Comparison of ENCODE assay signal across 13 cellular contexts in genomic region chr7:143245123-143245522, GRCh38. TPM values are rescaled to one million over a fixed set of nuclear protein-coding genes. Genes with fewer than 3 reads are reported as not detected.
DNase-seq lines count a peak whose midpoint lies in the region; ATAC-seq, FAIRE-seq and TF ChIP-seq lines count a peak whose summit lies in the region.
"Had no signal": no experiment of that assay in that cellular context is flagged by ENCODE, and none has a peak within 500 bp of the region (broad histone marks: within the 10 kb centered on the region; RNA-seq: fewer than 3 reads in every experiment).

No MANE protein-coding gene starts in this region.

- POLR2A ChIA-PET in naive thymus-derived CD4-positive, alpha-beta T cell (lab: Charles Lee), result interaction anchor here (0.7 to 2.0 kb wide), 8 partner anchors 10 to 163 kb away, joined by 3 to 9 read pairs (median 6); partner anchors contain the start of genes CASP2, EPHA1 and GSTK1

- no peaks in the 10 kb centered on the region for H3K36me3 ChIP-seq in naive thymus-derived CD4-positive, alpha-beta T cell (ENCODE audit: control insufficient read depth in 2 of 3, insufficient read depth in 3 of 3, low read length in 3 of 3)

- peak; percentile 70 for DNase-seq in NOMO-1 treated with DMSO at 0.1 percent for 48 hours (lab: John Stamatoyannopoulos, UW; ENCODE audit: unreplicated experiment)
- no peak for DNase-seq in NOMO-1 treated with dmso at 0.1 percent for 144 hours (lab: John Stamatoyannopoulos, UW; ENCODE audit: unreplicated experiment)
- peak; percentile 61 for DNase-seq in MV-4-11 (lab: John Stamatoyannopoulos, UW)
- peak; percentile 30 for DNase-seq in astrocyte of the spinal cord (ENCODE audit: low read depth, low spot score)
- DNase-seq in naive thymus-derived CD4-positive, alpha-beta T cell, result no peak
- DNase-seq in NCI-H526 (lab: John Stamatoyannopoulos, UW), result no peak
- DNase-seq in RCC 7860 (ENCODE audit: low spot score), result no peak
- no peak for DNase-seq in COLO668 (lab: John Stamatoyannopoulos, UW; ENCODE audit: unreplicated experiment)
- DNase-seq: NCI-H446 treated with DMSO at 0.1 percent for 48 hours, occipital lobe, trophoblast cell had no signal

- H3K36me3 Mint-ChIP-seq in naive thymus-derived CD4-positive, alpha-beta T cell, result peaks cover 0 to 45% (median 11%) of the 10 kb centered on the region in 5 donors

- H3K4me1 ChIP-seq in naive thymus-derived CD4-positive, alpha-beta T cell (ENCODE audit: control insufficient read depth in 2 of 2, insufficient read depth in 2 of 2, low read length in 2 of 2), result peaks cover 34 to 36% of the 10 kb centered on the region in 2 donors

- ATAC-seq in naive thymus-derived CD4-positive, alpha-beta T cell, result peak; percentile 41

- no peak overlapping the region for H3K4me3 ChIP-seq in astrocyte of the spinal cord (ENCODE audit: low read depth, low read length)
- no peak overlapping the region for H3K4me3 ChIP-seq in naive thymus-derived CD4-positive, alpha-beta T cell (ENCODE audit: low read length)

- intact Hi-C loops in naive thymus-derived CD4-positive, alpha-beta T cell (cut with micrococcal nuclease), result no loop called here

- in situ Hi-C loops in astrocyte of the spinal cord (cut with HindIII; ENCODE audit: low sequenced_read_pairs), result no loop called here

- TF ChIP-seq CTCF in astrocyte of the spinal cord (IDR thresholded peaks at IDR 0.05; ENCODE audit: low read depth, low read length), result no peak

- H3K4me1 Mint-ChIP-seq in naive thymus-derived CD4-positive, alpha-beta T cell, result peaks cover 41 to 93% (median 78%) of the 10 kb centered on the region in 7 donors

- H3K27ac ChIP-seq in naive thymus-derived CD4-positive, alpha-beta T cell (ENCODE audit: low read depth, low read length), result no peak overlapping the region

- H3K27me3 Mint-ChIP-seq in naive thymus-derived CD4-positive, alpha-beta T cell, result peaks cover 0 to 3% (median 0%) of the 10 kb centered on the region in 5 donors

- no peak for FAIRE-seq in RCC 7860 (lab: Jason Lieb, UNC)

- H3K9me3 Mint-ChIP-seq in naive thymus-derived CD4-positive, alpha-beta T cell, result peaks cover 6 to 24% (median 14%) of the 10 kb centered on the region in 11 donors

- CTCF ChIA-PET in naive thymus-derived CD4-positive, alpha-beta T cell (lab: Charles Lee), result interaction anchor here (0.6 to 1.5 kb wide), 7 partner anchors 10 to 174 kb away, joined by 3 to 10 read pairs (median 4); partner anchors contain the start of genes CASP2 and GSTK1

- peak overlapping the region in 8 of 9 donors; percentile 16 to 89 (median 70) for H3K27ac Mint-ChIP-seq in naive thymus-derived CD4-positive, alpha-beta T cell

- peaks cover 0 to 4% (median 0%) of the 10 kb centered on the region in 3 experiments for H3K9me3 ChIP-seq in naive thymus-derived CD4-positive, alpha-beta T cell (ENCODE audit: control insufficient read depth in 2 of 3, low read length in 3 of 3)

- no peaks in the 10 kb centered on the region for H3K27me3 ChIP-seq in naive thymus-derived CD4-positive, alpha-beta T cell (ENCODE audit: control insufficient read depth in 2 of 2, insufficient read depth in 2 of 2, low read length in 2 of 2)

- H3K4me3 Mint-ChIP-seq in naive thymus-derived CD4-positive, alpha-beta T cell, result peak overlapping the region; percentile 18 to 72 (median 48)

RNA-seq across cellular contexts. Expression of gene GSTK1, which starts 18.1 kb away (rescaled TPM):
- total RNA-seq in naive thymus-derived CD4-positive, alpha-beta T cell, result 100 to 1,000 TPM; 253 to 385 (median 311) TPM
- polyA plus RNA-seq in naive thymus-derived CD4-positive, alpha-beta T cell, result 100 to 1,000 TPM; 398 to 470 TPM

RNA-seq across cellular contexts. Expression of gene TAS2R40, which starts 23.3 kb away (rescaled TPM):
- not detected for total RNA-seq in naive thymus-derived CD4-positive, alpha-beta T cell
- polyA plus RNA-seq in naive thymus-derived CD4-positive, alpha-beta T cell, result not detected
- total RNA-seq: kidney epithelial cell; occipital lobe; T-helper 1 cell treated with Interleukin-12 subunit alpha and Interleukin-12 subunit beta and Interleukin-4 antibody, amounts not matched to agents 30 ng/mL and 1 ng/mL, for 36 hours had no signal

RNA-seq across cellular contexts. Expression of gene TMEM139, which starts 39.6 kb away (rescaled TPM):
- total RNA-seq in naive thymus-derived CD4-positive, alpha-beta T cell, result under 1 TPM in 4 of 5 experiments, not detected in 1; 0.32 to 0.62 (median 0.51) TPM
- polyA plus RNA-seq in naive thymus-derived CD4-positive, alpha-beta T cell, result under 1 TPM; 0.46 TPM

RNA-seq across cellular contexts. Expression of gene CASP2, which starts 43.0 kb away (rescaled TPM):
- total RNA-seq in naive thymus-derived CD4-positive, alpha-beta T cell, result 10 to 100 TPM; 29.6 to 97.7 (median 69.1) TPM
- 10 to 100 TPM; 14.4 to 24.4 TPM for polyA plus RNA-seq in naive thymus-derived CD4-positive, alpha-beta T cell

Comparison
In these comparisons a context has a peak if more than half of its experiments do, and no peak if none do; other contexts are left out.
1. DNase-seq: peak in NOMO-1 treated with DMSO at 0.1 percent for 48 hours (single experiment), MV-4-11 (single experiment) and astrocyte of the spinal cord (single experiment); none in NOMO-1 treated with dmso at 0.1 percent for 144 hours (single experiment), naive thymus-derived CD4-positive, alpha-beta T cell (0 of 9), NCI-H526 (0 of 2), RCC 7860 (single experiment) and COLO668 (single experiment).